8 cellular contexts compared by ENCODE assay signal in the genomic region with DNA sequence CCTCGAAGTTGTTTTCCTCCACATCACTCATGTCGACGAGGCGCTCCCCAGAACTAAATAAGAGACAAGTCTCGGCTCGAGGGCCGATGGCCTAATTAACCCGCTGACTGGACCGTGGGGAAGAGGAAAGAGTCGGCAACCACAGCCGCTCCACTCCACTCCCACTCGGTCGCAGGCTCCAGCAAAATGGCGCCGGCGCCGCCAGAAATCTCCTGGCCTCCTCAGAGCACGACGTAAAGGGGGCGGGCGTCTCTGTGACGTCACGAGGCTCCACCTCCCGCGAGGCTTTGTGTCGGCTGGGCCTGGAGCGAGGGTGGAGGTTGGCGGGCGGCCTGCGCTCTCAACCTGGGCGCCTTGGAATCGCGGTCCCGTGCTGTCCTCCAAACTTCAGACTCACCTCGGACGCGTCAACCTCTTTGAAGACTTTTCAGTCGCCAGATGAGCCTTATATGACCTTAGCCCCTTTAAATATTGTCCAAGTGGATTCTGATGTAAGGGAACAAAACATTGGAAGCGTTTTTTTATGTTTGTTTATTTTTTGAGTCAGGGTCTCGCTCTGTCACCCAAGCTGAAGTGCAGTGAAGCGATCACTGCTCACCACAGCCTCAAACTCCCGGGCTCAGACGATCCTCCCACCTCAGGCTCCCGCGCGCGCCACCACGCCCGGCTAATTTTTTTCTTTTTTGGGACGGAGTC. TPM values are rescaled to one million over a fixed set of nuclear protein-coding genes. Genes with fewer than 3 reads are reported as not detected.
DNase-seq lines count a peak whose midpoint lies in the region; ATAC-seq and TF ChIP-seq lines count a peak whose summit lies in the region.

A gene (minus strand): TSS at position 188 of the 696 bp plus-strand sequence. CDS start 157 bp downstream, at position 31.

- peak within 1 kb of the TSS; percentile 78 for H3K4me2 ChIP-seq in PC-9

- ATAC-seq in GM21723 (IDR thresholded peaks at IDR 0.05; ENCODE audit: unreplicated experiment), result peak; percentile 92

- intact Hi-C loops in PC-9 (cut with micrococcal nuclease; ENCODE audit: unreplicated experiment), result loop anchor here (1.0 to 10.0 kb wide), 4 partner anchors 58 to 677 kb away; no protein-coding TSS in a partner anchor

- BruUV-seq in PC-9 (replicated peaks; lab: Mats Ljungman, UMichigan), result TSS peak; percentile 77

- H3K79me2 ChIP-seq in PC-9 (ENCODE audit: low read depth), result peaks cover 49% of the 10 kb centered on the region

- CTCF ChIA-PET in PC-9 (lab: Charles Lee), result interaction anchor here (1.4 kb wide), 1 partner anchor 260 kb away, joined by 4 read pairs; no protein-coding TSS in a partner anchor

- peaks cover 8% of the 10 kb centered on the region; the same call in 1 of the 2 replicates for H3K36me3 ChIP-seq in PC-9 (ENCODE audit: low read depth)

- no peaks in the 10 kb centered on the region for H3K9me2 ChIP-seq in PC-9 (ENCODE audit: insufficient read depth)

- DNase-seq in DMS53 treated with DMSO at 0.1 percent for 48 hours (lab: John Stamatoyannopoulos, UW; ENCODE audit: unreplicated experiment), result peak; percentile 97
- peak; percentile 97 for DNase-seq in KBM-7
- DNase-seq in PC-9, result peak; percentile 91 to 98
- DNase-seq in activated T-cell treated with anti-CD3 and anti-CD28 coated beads, Interleukin-2, amount 50 U/mL, for 1 hour, result peak; percentile 97
- no peak for DNase-seq in epithelial cell of prostate (ENCODE audit: low read depth, low spot score)
- peak; percentile 98 for DNase-seq in mucosa of gallbladder (ENCODE audit: low spot score)
- DNase-seq in stimulated activated CD8-positive, alpha-beta memory T cell treated with anti-CD3 and anti-CD28 coated beads, Interleukin-4, amount 100 ng/mL, for 24 hours (ENCODE audit: low read depth), result peak; percentile 93

- H3K27me3 ChIP-seq in PC-9 (ENCODE audit: insufficient read depth, low read depth), result no peaks in the 10 kb centered on the region

- no peak for TF ChIP-seq CTCF in PC-9 (conservative IDR thresholded peaks at IDR 0.05)

- H3F3A ChIP-seq in PC-9 (ENCODE audit: insufficient read depth, low read depth), result peaks cover 18% of the 10 kb centered on the region

- H3K4me3 ChIP-seq in PC-9, result peak within 1 kb of the TSS; percentile 89

- H2AFZ ChIP-seq in PC-9, result peak within 1 kb of the TSS; percentile 82

- no peaks in the 10 kb centered on the region for H3K9me3 ChIP-seq in PC-9 (ENCODE audit: insufficient read depth, low read depth)

- H3K4me1 ChIP-seq in PC-9 (replicated peaks; ENCODE audit: insufficient read depth), result peaks cover 36% of the 10 kb centered on the region

- peaks cover 43% of the 10 kb centered on the region for H4K20me1 ChIP-seq in PC-9 (ENCODE audit: insufficient read depth)

- POLR2A ChIA-PET in PC-9 (lab: Charles Lee; ENCODE audit: unreplicated experiment), result interaction anchor here (0.5 to 0.7 kb wide), 5 partner anchors 62 to 959 kb away, joined by 3 to 4 read pairs (median 4); a partner anchor contains a TSS

- in situ Hi-C loops in KBM-7 (cut with MboI; ENCODE audit: low pct_unique_long_range_greater_than_20kb, low sequenced_read_pairs), result no loop called here

- H3K27ac ChIP-seq in PC-9 (peak within 1 kb of the TSS; percentile 89), epithelial cell of prostate (peak within 1 kb of the TSS; percentile 77)

RNA-seq across cellular contexts. Expression of the gene that starts here (rescaled TPM):
- total RNA-seq in PC-9 (2021) (77.0 and 112 TPM in 2 replicates), mucosa of gallbladder (57.1 TPM)
